Comparison of ENCODE assay signal across 1 cellular context in genomic region chrX:15576019-15576418, GRCh38.
TF ChIP-seq lines count a peak whose summit lies in the region.

No MANE protein-coding gene starts in this region.

TF ChIP-seq in K562, 482 proteins besides CTCF, POLR2A, EP300 and RAD21 (continued from another document):
- no peak for TF ChIP-seq MLX (CRISPR knock-in tag; conservative IDR thresholded peaks at IDR 0.05)
- no peak for TF ChIP-seq TSHZ1 (CRISPR knock-in tag; IDR thresholded peaks at IDR 0.05)
- TF ChIP-seq PTBP1 (IDR thresholded peaks at IDR 0.05; ENCODE audit: low read depth, low read length), result no peak
- TF ChIP-seq ARID3A (IDR thresholded peaks at IDR 0.05; ENCODE audit: borderline replicate concordance, low read depth, low read length), result no peak
- no peak for TF ChIP-seq PHF21A (IDR thresholded peaks at IDR 0.05; ENCODE audit: borderline replicate concordance, low read depth)
- no peak for TF ChIP-seq NFIX (CRISPR knock-in tag; IDR thresholded peaks at IDR 0.05; ENCODE audit: low read depth)
- TF ChIP-seq EP400 (IDR thresholded peaks at IDR 0.05), result no peak
- no peak for TF ChIP-seq ZNF639 (CRISPR knock-in tag; conservative IDR thresholded peaks at IDR 0.05 in 1 of 2, IDR thresholded peaks at IDR 0.05 in 1 of 2)
- TF ChIP-seq EZH2 (IDR thresholded peaks at IDR 0.05; ENCODE audit: borderline replicate concordance, low read depth, low read length), result no peak
- no peak for TF ChIP-seq ZNF280A (IDR thresholded peaks at IDR 0.05; ENCODE audit: low read depth, partially characterized antibody)
TF ChIP-seq in K562: peak in this region for 0.
